ENCODE assay signal across 8 cellular contexts in the genomic region with DNA sequence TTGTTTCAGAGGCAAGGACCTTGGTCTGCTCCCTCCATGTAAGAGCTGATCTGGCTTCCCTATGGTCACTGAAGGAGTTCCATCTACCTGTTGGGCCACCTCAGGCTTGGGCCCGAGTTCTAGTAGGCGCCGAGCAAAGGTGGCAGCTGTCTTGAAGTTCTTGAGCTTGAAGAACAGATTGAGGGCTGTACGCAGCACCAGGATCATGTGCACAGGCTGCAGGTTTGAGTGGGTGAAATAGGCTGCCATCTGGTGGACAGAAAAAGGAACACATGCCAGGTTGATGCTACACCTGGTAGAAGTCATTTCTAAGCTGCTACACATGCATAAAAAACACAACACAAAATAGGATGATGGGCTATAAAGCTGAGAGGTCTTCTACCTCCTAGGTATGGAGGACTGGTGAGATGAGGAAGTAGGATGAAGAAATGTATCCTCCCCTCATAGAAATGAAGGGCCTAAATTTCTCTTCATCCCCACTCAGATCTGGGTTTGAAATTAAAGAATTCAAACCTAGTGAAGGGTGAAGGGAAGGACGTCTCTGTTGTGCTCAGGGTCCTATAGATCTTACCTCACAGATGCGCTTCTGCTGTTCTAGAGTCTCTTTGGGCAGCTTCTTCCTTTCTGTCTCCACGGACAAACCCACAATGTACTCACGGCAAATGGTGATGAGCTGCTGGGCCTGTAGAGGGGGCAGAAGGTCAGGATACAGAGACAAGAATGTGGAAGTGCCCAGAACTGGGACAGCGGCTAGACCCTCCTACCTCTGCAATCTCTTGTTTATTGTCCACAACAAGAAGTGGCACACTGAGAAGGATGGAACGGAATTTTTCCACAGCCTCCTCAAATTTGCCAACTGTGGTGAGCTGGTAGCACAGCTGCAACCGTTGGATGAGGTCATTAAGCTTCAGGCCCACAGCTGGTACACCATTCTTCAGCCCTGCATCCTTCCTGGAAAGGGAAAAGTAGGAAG. TPM values are rescaled to one million over a fixed set of nuclear protein-coding genes. Genes with fewer than 3 reads are reported as not detected.
DNase-seq lines count a peak whose midpoint lies in the region; ATAC-seq and TF ChIP-seq lines count a peak whose summit lies in the region.

No MANE protein-coding gene starts in this region.

- H3K4me1 Mint-ChIP-seq in CD8-positive, alpha-beta memory T cell, result peaks cover 0 to 6% (median 3%) of the 10 kb centered on the region in 3 donors
- H3K4me1 Mint-ChIP-seq in activated naive CD4-positive, alpha-beta T cell treated with anti-CD3 and anti-CD28 coated beads, Interleukin-2, amount 10 ng/mL, durations not matched to agents 7 days and 5 days, result no peaks in the 10 kb centered on the region
- peaks cover 8% of the 10 kb centered on the region for H3K4me1 Mint-ChIP-seq in type B pancreatic cell (ENCODE audit: unreplicated experiment)

- H3K27me3 ChIP-seq in CD8-positive, alpha-beta memory T cell (ENCODE audit: insufficient read depth, low read length, poor library complexity, severe bottlenecking), result no peaks in the 10 kb centered on the region
- no peaks in the 10 kb centered on the region for H3K27me3 ChIP-seq in parathyroid adenoma (ENCODE audit: control insufficient read depth, insufficient read depth, low read length)

- peaks cover 5% of the 10 kb centered on the region for H3K4me1 ChIP-seq in CD8-positive, alpha-beta memory T cell (ENCODE audit: insufficient read depth, low read length)
- no peaks in the 10 kb centered on the region for H3K4me1 ChIP-seq in parathyroid adenoma

- no peak overlapping the region for H3K4me3 ChIP-seq in CD8-positive, alpha-beta memory T cell (ENCODE audit: low read length)
- no peak overlapping the region for H3K4me3 ChIP-seq in parathyroid adenoma (ENCODE audit: low read depth, low read length)

- CTCF ChIA-PET in CD8-positive, alpha-beta memory T cell (lab: Charles Lee), result interaction anchor here (0.6 to 7.7 kb wide), 51 partner anchors 7 to 383 kb away, joined by 3 to 80 read pairs (median 5); a partner anchor contains a TSS
- CTCF ChIA-PET in activated naive CD4-positive, alpha-beta T cell treated with anti-CD3 and anti-CD28 coated beads, Interleukin-2, amount 10 ng/mL, durations not matched to agents 7 days and 5 days (lab: Charles Lee), result interaction anchor here (0.6 to 8.0 kb wide), 57 partner anchors 9 to 535 kb away, joined by 3 to 119 read pairs (median 6); a partner anchor contains a TSS

- ATAC-seq in GM21447 (IDR thresholded peaks at IDR 0.05; ENCODE audit: unreplicated experiment), result peak; percentile 65

- peak overlapping the region; percentile 36 to 86 (median 64) for H3K27ac Mint-ChIP-seq in CD8-positive, alpha-beta memory T cell
- H3K27ac Mint-ChIP-seq in activated naive CD4-positive, alpha-beta T cell treated with anti-CD3 and anti-CD28 coated beads, Interleukin-2, amount 10 ng/mL, durations not matched to agents 7 days and 5 days, result peak overlapping the region; percentile 35
- no peak overlapping the region for H3K27ac Mint-ChIP-seq in type B pancreatic cell

- peaks cover 66% of the 10 kb centered on the region for H3K36me3 ChIP-seq in CD8-positive, alpha-beta memory T cell (ENCODE audit: insufficient read depth, low read length)
- H3K36me3 ChIP-seq in parathyroid adenoma (ENCODE audit: control insufficient read depth, insufficient read depth, low read length), result no peaks in the 10 kb centered on the region

- peak overlapping the region in 1 of 7 donors; percentile 32 for H3K4me3 Mint-ChIP-seq in CD8-positive, alpha-beta memory T cell
- no peak overlapping the region for H3K4me3 Mint-ChIP-seq in activated naive CD4-positive, alpha-beta T cell treated with anti-CD3 and anti-CD28 coated beads, Interleukin-2, amount 10 ng/mL, durations not matched to agents 7 days and 5 days
- no peak overlapping the region for H3K4me3 Mint-ChIP-seq in type B pancreatic cell

- no peak overlapping the region for H2AFZ ChIP-seq in parathyroid adenoma

- no peak overlapping the region for H3K9ac ChIP-seq in parathyroid adenoma

- no peak overlapping the region for H3K4me2 ChIP-seq in parathyroid adenoma (ENCODE audit: low read length)

- no peaks in the 10 kb centered on the region for H3K9me3 ChIP-seq in CD8-positive, alpha-beta memory T cell (ENCODE audit: low read length)
- no peaks in the 10 kb centered on the region for H3K9me3 ChIP-seq in parathyroid adenoma (ENCODE audit: control insufficient read depth, low read length)

- no peaks in the 10 kb centered on the region for H3K9me3 Mint-ChIP-seq in CD8-positive, alpha-beta memory T cell
- no peaks in the 10 kb centered on the region for H3K9me3 Mint-ChIP-seq in activated naive CD4-positive, alpha-beta T cell treated with anti-CD3 and anti-CD28 coated beads, Interleukin-2, amount 10 ng/mL, durations not matched to agents 7 days and 5 days
- H3K9me3 Mint-ChIP-seq in type B pancreatic cell, result no peaks in the 10 kb centered on the region

- no peaks in the 10 kb centered on the region for H3K27me3 Mint-ChIP-seq in CD8-positive, alpha-beta memory T cell
- H3K27me3 Mint-ChIP-seq in activated naive CD4-positive, alpha-beta T cell treated with anti-CD3 and anti-CD28 coated beads, Interleukin-2, amount 10 ng/mL, durations not matched to agents 7 days and 5 days, result no peaks in the 10 kb centered on the region
- no peaks in the 10 kb centered on the region for H3K27me3 Mint-ChIP-seq in type B pancreatic cell

- DNase-seq in CD8-positive, alpha-beta memory T cell, result peak; percentile 41 to 79 (median 66)
- peak; percentile 91 for DNase-seq in NAMALWA (ENCODE audit: low spot score)
- DNase-seq in SK-N-DZ (ENCODE audit: low spot score), result peak; percentile 62
- peak; percentile 81 for DNase-seq in activated naive CD4-positive, alpha-beta T cell treated with anti-CD3 and anti-CD28 coated beads, Interleukin-2, amount 10 ng/mL, durations not matched to agents 7 days and 5 days
- peak; percentile 29 for DNase-seq in glomerular endothelial cell (ENCODE audit: extremely low read depth, low read depth, low spot score)
- no peak for DNase-seq in type B pancreatic cell (ENCODE audit: extremely low spot score, unreplicated experiment)

- H3K27ac ChIP-seq in CD8-positive, alpha-beta memory T cell (ENCODE audit: low read depth, low read length), result no peak overlapping the region
- no peak overlapping the region for H3K27ac ChIP-seq in parathyroid adenoma

- TF ChIP-seq CTCF in parathyroid adenoma (IDR thresholded peaks at IDR 0.05) (peak; percentile 62), type B pancreatic cell (conservative IDR thresholded peaks at IDR 0.05) (peak; percentile 89)

- POLR2A ChIA-PET in CD8-positive, alpha-beta memory T cell (lab: Charles Lee), result interaction anchor here (1.2 to 1.6 kb wide), 2 partner anchors 191 to 193 kb away, joined by 3 to 5 read pairs; no protein-coding TSS in a partner anchor

- H3K36me3 Mint-ChIP-seq in CD8-positive, alpha-beta memory T cell, result peaks cover 4 to 81% (median 30%) of the 10 kb centered on the region in 3 donors
- H3K36me3 Mint-ChIP-seq in activated naive CD4-positive, alpha-beta T cell treated with anti-CD3 and anti-CD28 coated beads, Interleukin-2, amount 10 ng/mL, durations not matched to agents 7 days and 5 days, result peaks cover 67% of the 10 kb centered on the region
- peaks cover 25% of the 10 kb centered on the region for H3K36me3 Mint-ChIP-seq in type B pancreatic cell

- no peaks in the 10 kb centered on the region for H3K79me2 ChIP-seq in parathyroid adenoma

RNA-seq across cellular contexts. Expression of a gene that starts 6.6 kb away (rescaled TPM):
- total RNA-seq in CD8-positive, alpha-beta memory T cell, result 10 to 100 TPM; 56.1 to 57.5 TPM
- 47.7 TPM for polyA plus RNA-seq in CD8-positive, alpha-beta memory T cell
- polyA plus RNA-seq in SK-N-DZ (2014; cell fraction: cytosol; rRNA removed), result 72.5 and 86.3 TPM in 2 replicates
- 36.7 and 56.9 TPM in 2 replicates for polyA plus RNA-seq in SK-N-DZ (2014; cell fraction: nucleus; rRNA removed)
- total RNA-seq in glomerular endothelial cell, result 21.3 and 31.4 TPM in 2 replicates
- 50.4 and 66.9 TPM in 2 replicates for total RNA-seq in type B pancreatic cell (ENCODE audit: low replicate concordance)

RNA-seq across cellular contexts. Expression of a gene that starts 29.2 kb away (rescaled TPM):
- total RNA-seq in CD8-positive, alpha-beta memory T cell, result 10 to 100 TPM; 95.6 to 97.0 TPM
- 54.2 TPM for polyA plus RNA-seq in CD8-positive, alpha-beta memory T cell
- 56.9 and 57.7 TPM in 2 replicates for polyA plus RNA-seq in SK-N-DZ (2014; cell fraction: cytosol; rRNA removed)
- polyA plus RNA-seq in SK-N-DZ (2014; cell fraction: nucleus; rRNA removed), result 340 and 433 TPM in 2 replicates
- total RNA-seq in glomerular endothelial cell (59.4 and 84.9 TPM in 2 replicates), type B pancreatic cell (ENCODE audit: low replicate concordance) (127 and 154 TPM in 2 replicates)

RNA-seq across cellular contexts. Expression of a gene that starts 51.5 kb away (rescaled TPM):
- total RNA-seq in CD8-positive, alpha-beta memory T cell, result 100 to 1,000 TPM; 129 to 139 TPM
- 121 TPM for polyA plus RNA-seq in CD8-positive, alpha-beta memory T cell
- 89.3 and 103 TPM in 2 replicates for polyA plus RNA-seq in SK-N-DZ (2014; cell fraction: cytosol; rRNA removed)
- polyA plus RNA-seq in SK-N-DZ (2014; cell fraction: nucleus; rRNA removed), result 45.4 and 60.3 TPM in 2 replicates
- total RNA-seq in glomerular endothelial cell, result 178 and 193 TPM in 2 replicates
- 174 and 226 TPM in 2 replicates for total RNA-seq in type B pancreatic cell (ENCODE audit: low replicate concordance)

RNA-seq across cellular contexts. Expression of a gene that starts 51.6 kb away (rescaled TPM):
- 10 to 100 TPM; 58.7 to 61.3 TPM for total RNA-seq in CD8-positive, alpha-beta memory T cell
- polyA plus RNA-seq in CD8-positive, alpha-beta memory T cell, result 74.4 TPM
- polyA plus RNA-seq in SK-N-DZ (2014; cell fraction: cytosol; rRNA removed), result 42.5 and 42.8 TPM in 2 replicates
- 66.2 and 78.8 TPM in 2 replicates for polyA plus RNA-seq in SK-N-DZ (2014; cell fraction: nucleus; rRNA removed)
- total RNA-seq in glomerular endothelial cell, result 141 and 156 TPM in 2 replicates
- 103 and 104 TPM in 2 replicates for total RNA-seq in type B pancreatic cell (ENCODE audit: low replicate concordance)
